25 cellular contexts compared by ENCODE assay signal in genomic region chr4:141016117-141016798, GRCh38.
DNase-seq lines count a peak whose midpoint lies in the region; ATAC-seq and TF ChIP-seq lines count a peak whose summit lies in the region.
"Had no signal": no experiment of that assay in that cellular context is flagged by ENCODE, and none has a peak within 500 bp of the region (broad histone marks: within the 10 kb centered on the region; RNA-seq: fewer than 3 reads in every experiment).

No MANE protein-coding gene starts in this region.

- no peaks in the 10 kb centered on the region for H3K27me3 Mint-ChIP-seq in MCF 10A (ENCODE audit: insufficient read depth, unreplicated experiment)
- H3K27me3 Mint-ChIP-seq: activated CD4-positive, alpha-beta T cell treated with anti-CD3 and anti-CD28 coated beads for 36 hours; activated naive CD8-positive, alpha-beta T cell treated with anti-CD3 and anti-CD28 coated beads, Interleukin-2, amount 50 U/mL, for 24 hours had no signal

- H3K4me1 Mint-ChIP-seq in MCF 10A (ENCODE audit: insufficient read depth, unreplicated experiment) = no peaks in the 10 kb centered on the region
- H3K4me1 Mint-ChIP-seq: activated CD4-positive, alpha-beta T cell treated with anti-CD3 and anti-CD28 coated beads for 36 hours; activated naive CD8-positive, alpha-beta T cell treated with anti-CD3 and anti-CD28 coated beads, Interleukin-2, amount 50 U/mL, for 24 hours; B cell; T-helper 17 cell had no signal

- H3K36me3 ChIP-seq in mammary epithelial cell (ENCODE audit: insufficient read depth, low read length) (no peaks in the 10 kb centered on the region), transverse colon (no peaks in the 10 kb centered on the region)
- H3K36me3 ChIP-seq: HAP-1, upper lobe of left lung had no signal

- no peak for TF ChIP-seq POLR2A in transverse colon (IDR thresholded peaks at IDR 0.05)

- H3K4me2 ChIP-seq in mammary epithelial cell (ENCODE audit: insufficient read depth, low read depth, low read length) = no peak overlapping the region
- H3K4me2 ChIP-seq: A549 had no signal

- H3K4me1 ChIP-seq in mammary epithelial cell (ENCODE audit: insufficient read depth, low read length) = no peaks in the 10 kb centered on the region
- H3K4me1 ChIP-seq in transverse colon = peaks cover 0 to 16% (median 5%) of the 10 kb centered on the region in 4 donors
- H3K4me1 ChIP-seq: A549, Caco-2, upper lobe of left lung had no signal

- CTCF ChIA-PET in MCF 10A (lab: Yijun Ruan, JAX) = no interaction called here
- CTCF ChIA-PET in mammary epithelial cell (lab: Charles Lee; ENCODE audit: low non-redundant PET) = no interaction called here

- H3K9me3 Mint-ChIP-seq in MCF 10A (ENCODE audit: unreplicated experiment) = no peaks in the 10 kb centered on the region
- H3K9me3 Mint-ChIP-seq: activated naive CD8-positive, alpha-beta T cell treated with anti-CD3 and anti-CD28 coated beads, Interleukin-2, amount 50 U/mL, for 24 hours had no signal

- H2AFZ ChIP-seq in mammary epithelial cell (ENCODE audit: low read depth, low read length) = no peak overlapping the region

- TF ChIP-seq CTCF in MCF 10A (IDR thresholded peaks at IDR 0.05; ENCODE audit: unreplicated experiment) = no peak
- no peak for TF ChIP-seq CTCF in mammary epithelial cell (conservative IDR thresholded peaks at IDR 0.05 in 1 of 2, IDR thresholded peaks at IDR 0.05 in 1 of 2; ENCODE audit: extremely low read depth in 1 of 2, insufficient read depth in 1 of 2, low read depth in 1 of 2, low read length in 2 of 2)
- TF ChIP-seq CTCF in transverse colon (IDR thresholded peaks at IDR 0.05) = no peak

- BruUV-seq in MCF 10A (replicated peaks; lab: Mats Ljungman, UMichigan) = no TSS peak
- BruUV-seq in mammary epithelial cell (replicated peaks; lab: Mats Ljungman, UMichigan) = no TSS peak

- dilution Hi-C loops in mammary epithelial cell (cut with HindIII; ENCODE audit: low sequenced_read_pairs) = no loop called here

- H3K27me3 ChIP-seq in mammary epithelial cell (ENCODE audit: insufficient read depth, low read length) (no peaks in the 10 kb centered on the region), transverse colon (no peaks in the 10 kb centered on the region)
- H3K27me3 ChIP-seq: upper lobe of left lung had no signal

- in situ Hi-C loops in mammary epithelial cell (cut with MboI; ENCODE audit: low sequenced_read_pairs in 2 of 2) (no loop called here), transverse colon (cut with MboI; ENCODE audit: low pct_ligation_motif_present in 1 of 4, low pct_unique_long_range_greater_than_20kb in 1 of 4, low sequenced_read_pairs in 3 of 4) (no loop called here)

- H3K79me2 ChIP-seq in mammary epithelial cell (ENCODE audit: insufficient read depth, low read length) = no peaks in the 10 kb centered on the region

- H3K27ac ChIP-seq in mammary epithelial cell (ENCODE audit: insufficient read depth, low read depth, low read length) = no peak overlapping the region
- peak overlapping the region in 3 of 4 donors; percentile 28 to 57 (median 42) for H3K27ac ChIP-seq in transverse colon
- H3K27ac ChIP-seq: A549, epithelial cell of prostate, HL-60, upper lobe of left lung had no signal

- intact Hi-C loops in MCF 10A (cut with micrococcal nuclease) (no loop called here), mammary epithelial cell (cut with micrococcal nuclease) (no loop called here), left ventricle myocardium superior (cut with micrococcal nuclease) (no loop called here), transverse colon (cut with DNase I; ENCODE audit: low total_unique reads) (no loop called here)

- H3K4me3 Mint-ChIP-seq in MCF 10A (ENCODE audit: unreplicated experiment) = no peak overlapping the region
- H3K4me3 Mint-ChIP-seq: activated CD4-positive, alpha-beta T cell treated with anti-CD3 and anti-CD28 coated beads for 36 hours; activated naive CD8-positive, alpha-beta T cell treated with anti-CD3 and anti-CD28 coated beads, Interleukin-2, amount 50 U/mL, for 24 hours; B cell; T-helper 17 cell had no signal

- H3K36me3 Mint-ChIP-seq in MCF 10A (ENCODE audit: insufficient read depth, unreplicated experiment) = no peaks in the 10 kb centered on the region

- no peak overlapping the region for H3K27ac Mint-ChIP-seq in MCF 10A (ENCODE audit: low read depth, unreplicated experiment)
- H3K27ac Mint-ChIP-seq: activated CD4-positive, alpha-beta T cell treated with anti-CD3 and anti-CD28 coated beads for 36 hours; activated naive CD8-positive, alpha-beta T cell treated with anti-CD3 and anti-CD28 coated beads, Interleukin-2, amount 50 U/mL, for 24 hours; B cell; T-helper 17 cell had no signal

- H4K20me1 ChIP-seq in mammary epithelial cell (ENCODE audit: insufficient read depth, low read length) = no peaks in the 10 kb centered on the region

- TF ChIP-seq EP300 in transverse colon (IDR thresholded peaks at IDR 0.05; ENCODE audit: low read depth) = no peak

- H3K4me3 ChIP-seq in mammary epithelial cell (replicated peaks in 1 of 3; ENCODE audit: insufficient read depth in 1 of 3, low read depth in 2 of 3, low read length in 3 of 3) (no peak overlapping the region), transverse colon (no peak overlapping the region)
- H3K4me3 ChIP-seq: A549, HAP-1, upper lobe of left lung had no signal

- POLR2A ChIA-PET in MCF 10A (lab: Yijun Ruan, JAX) = no interaction called here

- DNase-seq in MCF 10A (ENCODE audit: unreplicated experiment) (peak; percentile 5), mammary epithelial cell (no peak), SK-N-DZ (ENCODE audit: low spot score) (peak; percentile 64), left ventricle myocardium superior (no peak), transverse colon (no peak), CD1c-positive myeloid dendritic cell (ENCODE audit: extremely low spot score) (no peak), COLO829 (ENCODE audit: low spot score) (no peak)
- DNase-seq: activated CD4-positive, alpha-beta T cell treated with anti-CD3 and anti-CD28 coated beads for 36 hours; activated CD8-positive, alpha-beta memory T cell treated with anti-CD3 and anti-CD28 coated beads for 24 hours; activated gamma-delta T cell treated with Interleukin-2 at 50 U/mL for 16 hours; activated naive CD8-positive, alpha-beta T cell treated with anti-CD3 and anti-CD28 coated beads, Interleukin-2, amount 50 U/mL, for 24 hours; activated T-cell treated with anti-CD3 and anti-CD28 coated beads, Interleukin-2, amount 50 U/mL, for 1 hour; Caco-2; NCI-H1048; NCI-H2081; NCI-H510A treated with DMSO at 0.1 percent for 48 hours; T-helper 17 cell; upper lobe of left lung had no signal

- ATAC-seq in left ventricle myocardium superior (peak; percentile 40), HG02981 (IDR thresholded peaks at IDR 0.05; ENCODE audit: unreplicated experiment) (no peak)
- ATAC-seq: A549; activated CD4-positive, alpha-beta T cell treated with anti-CD3 and anti-CD28 coated beads for 36 hours; activated naive CD8-positive, alpha-beta T cell treated with anti-CD3 and anti-CD28 coated beads, Interleukin-2, amount 50 U/mL, for 24 hours; HepG2; T-helper 17 cell had no signal

- 47% methylated on average over 8 of the region's 8 CpGs for whole genome bisulfite sequencing in mammary epithelial cell (ENCODE audit: low coverage, missing lambda C conversion rate)
- 50 to 60% methylated on average over 6 to 8 of the region's 8 CpGs for WGBS in transverse colon (ENCODE audit: low coverage in 1 of 2), 2 donors

- H3K9me3 ChIP-seq in mammary epithelial cell (replicated peaks; ENCODE audit: insufficient read depth, low read length) (no peaks in the 10 kb centered on the region), transverse colon (no peaks in the 10 kb centered on the region)
- H3K9me3 ChIP-seq: A549, Caco-2, HAP-1, upper lobe of left lung had no signal

- no peak overlapping the region for H3K9ac ChIP-seq in mammary epithelial cell (ENCODE audit: insufficient read depth, low read length)

Comparison
In these comparisons a context has a peak if more than half of its experiments do, and no peak if none do; other contexts are left out.
1. DNase-seq: peak in MCF 10A (single experiment) and SK-N-DZ (single experiment); none in mammary epithelial cell (single experiment), left ventricle myocardium superior (single experiment), transverse colon (single experiment), CD1c-positive myeloid dendritic cell (single experiment) and COLO829 (single experiment).